In genomic region chr9:124040186-124040920, GRCh38 we compare ENCODE assay signal across 8 cellular contexts. TPM values are rescaled to one million over a fixed set of nuclear protein-coding genes. Genes with fewer than 3 reads are reported as not detected.
DNase-seq lines count a peak whose midpoint lies in the region; ATAC-seq, FAIRE-seq and TF ChIP-seq lines count a peak whose summit lies in the region.

No MANE protein-coding gene starts in this region.

- 53% methylated on average over 3 of the region's 21 CpGs for WGBS in right lobe of liver (ENCODE audit: insufficient coverage, low coverage, low lambda C conversion rate, missing lambda C conversion rate)
- WGBS in upper lobe of left lung, 2 donors, result 26 to 31% methylated on average over 15 to 21 of the region's 21 CpGs

- peak overlapping the region; percentile 22 for H3K27ac Mint-ChIP-seq in activated naive CD8-positive, alpha-beta T cell
- H3K27ac Mint-ChIP-seq in activated naive CD8-positive, alpha-beta T cell treated with anti-CD3 and anti-CD28 coated beads for 36 hours, result no peak overlapping the region
- H3K27ac Mint-ChIP-seq in astrocyte (ENCODE audit: unreplicated experiment), result no peak overlapping the region

- peaks cover 4% of the 10 kb centered on the region for H3K36me3 Mint-ChIP-seq in activated naive CD8-positive, alpha-beta T cell
- H3K36me3 Mint-ChIP-seq in activated naive CD8-positive, alpha-beta T cell treated with anti-CD3 and anti-CD28 coated beads for 36 hours, result no peaks in the 10 kb centered on the region
- H3K36me3 Mint-ChIP-seq in astrocyte (ENCODE audit: low read depth, unreplicated experiment), result no peaks in the 10 kb centered on the region

- H3K36me3 ChIP-seq in astrocyte (ENCODE audit: insufficient read depth, low read length) (no peaks in the 10 kb centered on the region), right lobe of liver (no peaks in the 10 kb centered on the region), upper lobe of left lung (no peaks in the 10 kb centered on the region)

- no peak overlapping the region for H2AFZ ChIP-seq in astrocyte (ENCODE audit: low read depth, low read length)

- no peak for TF ChIP-seq POLR2A in right lobe of liver (IDR thresholded peaks at IDR 0.05)
- no peak for TF ChIP-seq POLR2A in upper lobe of left lung (IDR thresholded peaks at IDR 0.05)

- TF ChIP-seq CTCF in astrocyte (IDR thresholded peaks at IDR 0.05; ENCODE audit: insufficient read depth, low read depth, low read length) (no peak), right lobe of liver (IDR thresholded peaks at IDR 0.05) (no peak), upper lobe of left lung (IDR thresholded peaks at IDR 0.05) (no peak)

- H3K9me3 ChIP-seq in astrocyte (ENCODE audit: insufficient read depth, low read depth, low read length), result no peaks in the 10 kb centered on the region
- H3K9me3 ChIP-seq in right lobe of liver, result no peaks in the 10 kb centered on the region
- H3K9me3 ChIP-seq in upper lobe of left lung, result no peaks in the 10 kb centered on the region

- H3K4me3 Mint-ChIP-seq in activated naive CD8-positive, alpha-beta T cell, result peak overlapping the region; percentile 67
- H3K4me3 Mint-ChIP-seq in activated naive CD8-positive, alpha-beta T cell treated with anti-CD3 and anti-CD28 coated beads for 36 hours, result no peak overlapping the region
- no peak overlapping the region for H3K4me3 Mint-ChIP-seq in astrocyte (ENCODE audit: unreplicated experiment)

- no peak for DNase-seq in activated naive CD8-positive, alpha-beta T cell treated with anti-CD3 and anti-CD28 coated beads for 36 hours
- DNase-seq in astrocyte (ENCODE audit: low read depth) (peak; percentile 64), right lobe of liver (no peak), upper lobe of left lung (no peak), DMS 273 treated with DMSO at 0.1 percent for 48 hours (lab: John Stamatoyannopoulos, UW) (no peak), middle frontal gyrus (ENCODE audit: extremely low spot score, low spot score) (no peak), HK-2 (ENCODE audit: unreplicated experiment) (no peak)

- H3K27ac ChIP-seq in astrocyte (ENCODE audit: low read depth, low read length) (no peak overlapping the region), right lobe of liver (no peak overlapping the region), upper lobe of left lung (no peak overlapping the region)

- H3K79me2 ChIP-seq in astrocyte (ENCODE audit: insufficient read depth, low read length), result no peaks in the 10 kb centered on the region

- H3K4me1 ChIP-seq in astrocyte (ENCODE audit: insufficient read depth, low read length), result peaks cover 7% of the 10 kb centered on the region
- peaks cover 0 to 15% (median 0%) of the 10 kb centered on the region in 4 donors for H3K4me1 ChIP-seq in right lobe of liver
- peaks cover 13 to 22% (median 21%) of the 10 kb centered on the region in 4 donors for H3K4me1 ChIP-seq in upper lobe of left lung

- peak overlapping the region; percentile 66 for H3K4me2 ChIP-seq in astrocyte (ENCODE audit: low read length)

- no peak for FAIRE-seq in astrocyte (lab: Jason Lieb, UNC)

- TF ChIP-seq EP300 in upper lobe of left lung (IDR thresholded peaks at IDR 0.05), result no peak

- H3K4me3 ChIP-seq in astrocyte (ENCODE audit: insufficient read depth, low read depth, low read length), result no peak overlapping the region
- H3K4me3 ChIP-seq in right lobe of liver, result peak overlapping the region; percentile 32 to 40 (median 36)
- peak overlapping the region in 3 of 4 donors; percentile 4 to 42 (median 39) for H3K4me3 ChIP-seq in upper lobe of left lung

- ATAC-seq in right lobe of liver (peak; percentile 3 to 26 (median 12)), upper lobe of left lung (ENCODE audit: low FRiP score in 2 of 2) (peak in 1 of 2 donors; percentile 11)

- no peaks in the 10 kb centered on the region for H3K9me3 Mint-ChIP-seq in activated naive CD8-positive, alpha-beta T cell (ENCODE audit: low read depth)
- H3K9me3 Mint-ChIP-seq in activated naive CD8-positive, alpha-beta T cell treated with anti-CD3 and anti-CD28 coated beads for 36 hours, result no peaks in the 10 kb centered on the region
- no peaks in the 10 kb centered on the region for H3K9me3 Mint-ChIP-seq in astrocyte (ENCODE audit: unreplicated experiment)

- intact Hi-C loops in right lobe of liver (cut with DNase I), result loop anchor here (10.0 kb wide), 3 partner anchors 316 to 496 kb away; no protein-coding TSS in a partner anchor

- peaks cover 47% of the 10 kb centered on the region for H3K27me3 Mint-ChIP-seq in activated naive CD8-positive, alpha-beta T cell
- peaks cover 84% of the 10 kb centered on the region for H3K27me3 Mint-ChIP-seq in activated naive CD8-positive, alpha-beta T cell treated with anti-CD3 and anti-CD28 coated beads for 36 hours
- peaks cover 80% of the 10 kb centered on the region for H3K27me3 Mint-ChIP-seq in astrocyte (ENCODE audit: low read depth, unreplicated experiment)

- peaks cover 10% of the 10 kb centered on the region for H3K4me1 Mint-ChIP-seq in activated naive CD8-positive, alpha-beta T cell (ENCODE audit: low read depth)
- H3K4me1 Mint-ChIP-seq in activated naive CD8-positive, alpha-beta T cell treated with anti-CD3 and anti-CD28 coated beads for 36 hours, result peaks cover 10% of the 10 kb centered on the region
- H3K4me1 Mint-ChIP-seq in astrocyte (ENCODE audit: low read depth, unreplicated experiment), result peaks cover 6% of the 10 kb centered on the region

- H3K27me3 ChIP-seq in astrocyte (ENCODE audit: insufficient read depth, low read length), result peaks cover 40% of the 10 kb centered on the region
- H3K27me3 ChIP-seq in right lobe of liver, result no peaks in the 10 kb centered on the region
- H3K27me3 ChIP-seq in upper lobe of left lung, result peaks cover 2 to 33% (median 10%) of the 10 kb centered on the region in 4 donors

- H3K9ac ChIP-seq in astrocyte (ENCODE audit: low read length), result peak overlapping the region; percentile 22

- peaks cover 6% of the 10 kb centered on the region for H4K20me1 ChIP-seq in astrocyte (ENCODE audit: insufficient read depth, low read length)

RNA-seq across cellular contexts. Expression of gene LHX2, which starts 28.8 kb away (rescaled TPM):
- not detected for total RNA-seq in activated naive CD8-positive, alpha-beta T cell treated with anti-CD3 and anti-CD28 coated beads for 36 hours
- total RNA-seq in astrocyte (0.14 TPM in 1 of 2 replicates, not detected in the other), right lobe of liver (1 to 10 TPM in 5 of 6 experiments, under 1 TPM in 1; 0.64 to 5.0 (median 3.0) TPM), upper lobe of left lung (not detected)
